In the genomic region with DNA sequence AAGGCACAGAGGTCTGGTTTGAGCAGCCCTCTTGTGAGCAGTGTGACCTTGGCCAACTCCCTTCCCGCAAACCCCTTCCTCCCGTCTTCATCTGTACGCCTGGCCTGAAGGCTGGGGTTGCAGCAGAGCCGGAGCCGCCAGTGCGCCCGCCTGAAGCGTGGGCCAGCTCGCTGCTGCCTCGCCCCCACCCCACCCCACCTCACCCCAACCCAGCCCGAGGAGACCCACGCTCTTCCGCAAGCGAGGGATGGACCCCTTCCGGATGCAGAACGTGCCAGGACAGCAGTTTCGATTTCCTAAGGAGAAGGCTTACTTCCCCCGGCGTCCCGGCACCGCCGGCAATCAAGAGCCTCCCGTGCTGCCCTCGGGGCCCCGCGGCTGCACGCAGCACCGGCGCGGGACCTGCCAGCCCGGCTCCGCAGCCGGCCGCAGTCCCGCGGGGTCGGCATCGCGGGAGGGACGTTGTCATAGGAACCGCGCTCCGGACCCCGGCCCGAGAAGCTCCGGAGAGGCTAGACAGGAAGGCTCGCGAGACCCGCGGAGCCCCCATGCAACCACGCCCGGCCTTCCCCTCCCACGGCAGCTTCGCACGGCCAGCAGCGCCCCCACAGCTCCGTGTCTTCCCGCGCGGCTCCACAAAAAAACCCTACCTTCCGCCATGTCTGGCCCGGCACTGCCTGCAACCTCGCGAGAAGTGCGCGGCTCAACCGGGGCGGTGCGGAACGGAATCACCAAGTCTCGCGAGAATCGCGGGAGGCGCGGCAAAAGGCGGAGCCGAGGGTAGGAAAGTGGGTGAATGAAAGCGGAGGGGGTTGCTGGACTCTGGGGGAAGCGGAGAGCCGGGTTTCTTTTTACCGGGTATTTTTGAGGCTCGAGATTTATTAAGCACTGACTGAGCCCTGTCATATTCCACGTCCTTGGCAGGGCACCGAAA, we compare ENCODE assay signal across 1 cellular context.
TF ChIP-seq lines count a peak whose summit lies in the region.

A gene with protein sequence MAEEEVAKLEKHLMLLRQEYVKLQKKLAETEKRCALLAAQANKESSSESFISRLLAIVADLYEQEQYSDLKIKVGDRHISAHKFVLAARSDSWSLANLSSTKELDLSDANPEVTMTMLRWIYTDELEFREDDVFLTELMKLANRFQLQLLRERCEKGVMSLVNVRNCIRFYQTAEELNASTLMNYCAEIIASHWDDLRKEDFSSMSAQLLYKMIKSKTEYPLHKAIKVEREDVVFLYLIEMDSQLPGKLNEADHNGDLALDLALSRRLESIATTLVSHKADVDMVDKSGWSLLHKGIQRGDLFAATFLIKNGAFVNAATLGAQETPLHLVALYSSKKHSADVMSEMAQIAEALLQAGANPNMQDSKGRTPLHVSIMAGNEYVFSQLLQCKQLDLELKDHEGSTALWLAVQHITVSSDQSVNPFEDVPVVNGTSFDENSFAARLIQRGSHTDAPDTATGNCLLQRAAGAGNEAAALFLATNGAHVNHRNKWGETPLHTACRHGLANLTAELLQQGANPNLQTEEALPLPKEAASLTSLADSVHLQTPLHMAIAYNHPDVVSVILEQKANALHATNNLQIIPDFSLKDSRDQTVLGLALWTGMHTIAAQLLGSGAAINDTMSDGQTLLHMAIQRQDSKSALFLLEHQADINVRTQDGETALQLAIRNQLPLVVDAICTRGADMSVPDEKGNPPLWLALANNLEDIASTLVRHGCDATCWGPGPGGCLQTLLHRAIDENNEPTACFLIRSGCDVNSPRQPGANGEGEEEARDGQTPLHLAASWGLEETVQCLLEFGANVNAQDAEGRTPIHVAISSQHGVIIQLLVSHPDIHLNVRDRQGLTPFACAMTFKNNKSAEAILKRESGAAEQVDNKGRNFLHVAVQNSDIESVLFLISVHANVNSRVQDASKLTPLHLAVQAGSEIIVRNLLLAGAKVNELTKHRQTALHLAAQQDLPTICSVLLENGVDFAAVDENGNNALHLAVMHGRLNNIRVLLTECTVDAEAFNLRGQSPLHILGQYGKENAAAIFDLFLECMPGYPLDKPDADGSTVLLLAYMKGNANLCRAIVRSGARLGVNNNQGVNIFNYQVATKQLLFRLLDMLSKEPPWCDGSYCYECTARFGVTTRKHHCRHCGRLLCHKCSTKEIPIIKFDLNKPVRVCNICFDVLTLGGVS (minus strand): TSS at position 698 of the 934 bp plus-strand sequence. CDS start 38 bp downstream, at position 660.

TF ChIP-seq in HEK293, 187 proteins besides CTCF, POLR2A, EP300 and RAD21 (continued from another document):
- TF ChIP-seq, protein P1, sequence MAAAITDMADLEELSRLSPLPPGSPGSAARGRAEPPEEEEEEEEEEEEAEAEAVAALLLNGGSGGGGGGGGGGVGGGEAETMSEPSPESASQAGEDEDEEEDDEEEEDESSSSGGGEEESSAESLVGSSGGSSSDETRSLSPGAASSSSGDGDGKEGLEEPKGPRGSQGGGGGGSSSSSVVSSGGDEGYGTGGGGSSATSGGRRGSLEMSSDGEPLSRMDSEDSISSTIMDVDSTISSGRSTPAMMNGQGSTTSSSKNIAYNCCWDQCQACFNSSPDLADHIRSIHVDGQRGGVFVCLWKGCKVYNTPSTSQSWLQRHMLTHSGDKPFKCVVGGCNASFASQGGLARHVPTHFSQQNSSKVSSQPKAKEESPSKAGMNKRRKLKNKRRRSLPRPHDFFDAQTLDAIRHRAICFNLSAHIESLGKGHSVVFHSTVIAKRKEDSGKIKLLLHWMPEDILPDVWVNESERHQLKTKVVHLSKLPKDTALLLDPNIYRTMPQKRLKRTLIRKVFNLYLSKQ (tag by site-specific recombination; IDR thresholded peaks at IDR 0.05; ENCODE audit: borderline replicate concordance): no peak
- no peak for TF ChIP-seq ZNF529 (tag by site-specific recombination; IDR thresholded peaks at IDR 0.05; ENCODE audit: insufficient replicate concordance)
- TF ChIP-seq OSR2 (tag by site-specific recombination; IDR thresholded peaks at IDR 0.05): no peak
- TF ChIP-seq ZNF48 (tag by site-specific recombination; IDR thresholded peaks at IDR 0.05): no peak
- TF ChIP-seq ZNF792 (tag by site-specific recombination; IDR thresholded peaks at IDR 0.05): no peak
- TF ChIP-seq ZIC2 (tag by site-specific recombination; IDR thresholded peaks at IDR 0.05): no peak; the same call in 1 of the 2 replicates
- TF ChIP-seq ZNF341 (tag by site-specific recombination; IDR thresholded peaks at IDR 0.05; ENCODE audit: low read depth): peak; percentile 98
- TF ChIP-seq ZNF155 (tag by site-specific recombination; IDR thresholded peaks at IDR 0.05): no peak
- TF ChIP-seq ZNF626 (tag by site-specific recombination; IDR thresholded peaks at IDR 0.05): no peak
- TF ChIP-seq, protein P2, sequence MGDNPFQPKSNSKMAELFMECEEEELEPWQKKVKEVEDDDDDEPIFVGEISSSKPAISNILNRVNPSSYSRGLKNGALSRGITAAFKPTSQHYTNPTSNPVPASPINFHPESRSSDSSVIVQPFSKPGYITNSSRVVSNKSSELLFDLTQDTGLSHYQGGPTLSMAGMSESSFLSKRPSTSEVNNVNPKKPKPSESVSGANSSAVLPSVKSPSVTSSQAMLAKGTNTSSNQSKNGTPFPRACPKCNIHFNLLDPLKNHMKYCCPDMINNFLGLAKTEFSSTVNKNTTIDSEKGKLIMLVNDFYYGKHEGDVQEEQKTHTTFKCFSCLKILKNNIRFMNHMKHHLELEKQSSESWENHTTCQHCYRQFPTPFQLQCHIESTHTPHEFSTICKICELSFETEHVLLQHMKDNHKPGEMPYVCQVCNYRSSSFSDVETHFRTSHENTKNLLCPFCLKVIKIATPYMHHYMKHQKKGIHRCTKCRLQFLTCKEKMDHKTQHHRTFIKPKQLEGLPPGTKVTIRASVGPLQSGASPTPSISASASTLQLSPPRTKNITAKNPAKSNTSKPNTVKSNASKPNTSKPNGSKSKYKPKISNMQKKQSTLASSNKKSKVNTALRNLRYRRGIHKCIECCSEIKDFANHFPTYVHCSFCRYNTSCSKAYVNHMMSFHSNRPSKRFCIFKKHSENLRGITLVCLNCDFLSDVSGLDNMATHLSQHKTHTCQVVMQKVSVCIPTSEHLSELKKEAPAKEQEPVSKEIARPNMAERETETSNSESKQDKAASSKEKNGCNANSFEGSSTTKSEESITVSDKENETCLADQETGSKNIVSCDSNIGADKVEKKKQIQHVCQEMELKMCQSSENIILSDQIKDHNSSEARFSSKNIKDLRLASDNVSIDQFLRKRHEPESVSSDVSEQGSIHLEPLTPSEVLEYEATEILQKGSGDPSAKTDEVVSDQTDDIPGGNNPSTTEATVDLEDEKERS (tag by site-specific recombination; IDR thresholded peaks at IDR 0.05): no peak
- no peak for TF ChIP-seq OVOL3 (tag by site-specific recombination; IDR thresholded peaks at IDR 0.05)
- no peak for TF ChIP-seq ZNF423 (tag by site-specific recombination; IDR thresholded peaks at IDR 0.05)
- no peak for TF ChIP-seq ZNF830 (tag by site-specific recombination; IDR thresholded peaks at IDR 0.05; ENCODE audit: low read depth)
- TF ChIP-seq IKZF3 (tag by site-specific recombination; IDR thresholded peaks at IDR 0.05): no peak
- TF ChIP-seq, protein P3, sequence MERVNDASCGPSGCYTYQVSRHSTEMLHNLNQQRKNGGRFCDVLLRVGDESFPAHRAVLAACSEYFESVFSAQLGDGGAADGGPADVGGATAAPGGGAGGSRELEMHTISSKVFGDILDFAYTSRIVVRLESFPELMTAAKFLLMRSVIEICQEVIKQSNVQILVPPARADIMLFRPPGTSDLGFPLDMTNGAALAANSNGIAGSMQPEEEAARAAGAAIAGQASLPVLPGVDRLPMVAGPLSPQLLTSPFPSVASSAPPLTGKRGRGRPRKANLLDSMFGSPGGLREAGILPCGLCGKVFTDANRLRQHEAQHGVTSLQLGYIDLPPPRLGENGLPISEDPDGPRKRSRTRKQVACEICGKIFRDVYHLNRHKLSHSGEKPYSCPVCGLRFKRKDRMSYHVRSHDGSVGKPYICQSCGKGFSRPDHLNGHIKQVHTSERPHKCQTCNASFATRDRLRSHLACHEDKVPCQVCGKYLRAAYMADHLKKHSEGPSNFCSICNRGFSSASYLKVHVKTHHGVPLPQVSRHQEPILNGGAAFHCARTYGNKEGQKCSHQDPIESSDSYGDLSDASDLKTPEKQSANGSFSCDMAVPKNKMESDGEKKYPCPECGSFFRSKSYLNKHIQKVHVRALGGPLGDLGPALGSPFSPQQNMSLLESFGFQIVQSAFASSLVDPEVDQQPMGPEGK (tag by site-specific recombination; IDR thresholded peaks at IDR 0.05): peak; percentile 78
- peak; percentile 80 for TF ChIP-seq KLF9 (tag by site-specific recombination; IDR thresholded peaks at IDR 0.05; ENCODE audit: low read depth)
- TF ChIP-seq ZNF157 (tag by site-specific recombination; IDR thresholded peaks at IDR 0.05): no peak
- no peak for TF ChIP-seq ZBTB48 (tag by site-specific recombination; IDR thresholded peaks at IDR 0.05)
- TF ChIP-seq, protein P4, sequence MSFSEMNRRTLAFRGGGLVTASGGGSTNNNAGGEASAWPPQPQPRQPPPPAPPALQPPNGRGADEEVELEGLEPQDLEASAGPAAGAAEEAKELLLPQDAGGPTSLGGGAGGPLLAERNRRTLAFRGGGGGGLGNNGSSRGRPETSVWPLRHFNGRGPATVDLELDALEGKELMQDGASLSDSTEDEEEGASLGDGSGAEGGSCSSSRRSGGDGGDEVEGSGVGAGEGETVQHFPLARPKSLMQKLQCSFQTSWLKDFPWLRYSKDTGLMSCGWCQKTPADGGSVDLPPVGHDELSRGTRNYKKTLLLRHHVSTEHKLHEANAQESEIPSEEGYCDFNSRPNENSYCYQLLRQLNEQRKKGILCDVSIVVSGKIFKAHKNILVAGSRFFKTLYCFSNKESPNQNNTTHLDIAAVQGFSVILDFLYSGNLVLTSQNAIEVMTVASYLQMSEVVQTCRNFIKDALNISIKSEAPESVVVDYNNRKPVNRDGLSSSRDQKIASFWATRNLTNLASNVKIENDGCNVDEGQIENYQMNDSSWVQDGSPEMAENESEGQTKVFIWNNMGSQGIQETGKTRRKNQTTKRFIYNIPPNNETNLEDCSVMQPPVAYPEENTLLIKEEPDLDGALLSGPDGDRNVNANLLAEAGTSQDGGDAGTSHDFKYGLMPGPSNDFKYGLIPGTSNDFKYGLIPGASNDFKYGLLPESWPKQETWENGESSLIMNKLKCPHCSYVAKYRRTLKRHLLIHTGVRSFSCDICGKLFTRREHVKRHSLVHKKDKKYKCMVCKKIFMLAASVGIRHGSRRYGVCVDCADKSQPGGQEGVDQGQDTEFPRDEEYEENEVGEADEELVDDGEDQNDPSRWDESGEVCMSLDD (tag by site-specific recombination; IDR thresholded peaks at IDR 0.05): no peak; the same call in 1 of the 2 replicates
- TF ChIP-seq, protein P5, sequence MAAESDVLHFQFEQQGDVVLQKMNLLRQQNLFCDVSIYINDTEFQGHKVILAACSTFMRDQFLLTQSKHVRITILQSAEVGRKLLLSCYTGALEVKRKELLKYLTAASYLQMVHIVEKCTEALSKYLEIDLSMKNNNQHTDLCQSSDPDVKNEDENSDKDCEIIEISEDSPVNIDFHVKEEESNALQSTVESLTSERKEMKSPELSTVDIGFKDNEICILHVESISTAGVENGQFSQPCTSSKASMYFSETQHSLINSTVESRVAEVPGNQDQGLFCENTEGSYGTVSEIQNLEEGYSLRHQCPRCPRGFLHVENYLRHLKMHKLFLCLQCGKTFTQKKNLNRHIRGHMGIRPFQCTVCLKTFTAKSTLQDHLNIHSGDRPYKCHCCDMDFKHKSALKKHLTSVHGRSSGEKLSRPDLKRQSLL (tag by site-specific recombination; IDR thresholded peaks at IDR 0.05): no peak
- TF ChIP-seq, protein P6, sequence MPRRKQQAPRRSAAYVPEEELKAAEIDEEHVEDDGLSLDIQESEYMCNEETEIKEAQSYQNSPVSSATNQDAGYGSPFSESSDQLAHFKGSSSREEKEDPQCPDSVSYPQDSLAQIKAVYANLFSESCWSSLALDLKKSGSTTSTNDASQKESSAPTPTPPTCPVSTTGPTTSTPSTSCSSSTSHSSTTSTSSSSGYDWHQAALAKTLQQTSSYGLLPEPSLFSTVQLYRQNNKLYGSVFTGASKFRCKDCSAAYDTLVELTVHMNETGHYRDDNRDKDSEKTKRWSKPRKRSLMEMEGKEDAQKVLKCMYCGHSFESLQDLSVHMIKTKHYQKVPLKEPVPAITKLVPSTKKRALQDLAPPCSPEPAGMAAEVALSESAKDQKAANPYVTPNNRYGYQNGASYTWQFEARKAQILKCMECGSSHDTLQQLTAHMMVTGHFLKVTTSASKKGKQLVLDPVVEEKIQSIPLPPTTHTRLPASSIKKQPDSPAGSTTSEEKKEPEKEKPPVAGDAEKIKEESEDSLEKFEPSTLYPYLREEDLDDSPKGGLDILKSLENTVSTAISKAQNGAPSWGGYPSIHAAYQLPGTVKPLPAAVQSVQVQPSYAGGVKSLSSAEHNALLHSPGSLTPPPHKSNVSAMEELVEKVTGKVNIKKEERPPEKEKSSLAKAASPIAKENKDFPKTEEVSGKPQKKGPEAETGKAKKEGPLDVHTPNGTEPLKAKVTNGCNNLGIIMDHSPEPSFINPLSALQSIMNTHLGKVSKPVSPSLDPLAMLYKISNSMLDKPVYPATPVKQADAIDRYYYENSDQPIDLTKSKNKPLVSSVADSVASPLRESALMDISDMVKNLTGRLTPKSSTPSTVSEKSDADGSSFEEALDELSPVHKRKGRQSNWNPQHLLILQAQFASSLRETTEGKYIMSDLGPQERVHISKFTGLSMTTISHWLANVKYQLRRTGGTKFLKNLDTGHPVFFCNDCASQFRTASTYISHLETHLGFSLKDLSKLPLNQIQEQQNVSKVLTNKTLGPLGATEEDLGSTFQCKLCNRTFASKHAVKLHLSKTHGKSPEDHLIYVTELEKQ (tag by site-specific recombination; IDR thresholded peaks at IDR 0.05; ENCODE audit: borderline replicate concordance): no peak
- TF ChIP-seq ZNF624 (tag by site-specific recombination; IDR thresholded peaks at IDR 0.05): no peak
- TF ChIP-seq, protein P7, sequence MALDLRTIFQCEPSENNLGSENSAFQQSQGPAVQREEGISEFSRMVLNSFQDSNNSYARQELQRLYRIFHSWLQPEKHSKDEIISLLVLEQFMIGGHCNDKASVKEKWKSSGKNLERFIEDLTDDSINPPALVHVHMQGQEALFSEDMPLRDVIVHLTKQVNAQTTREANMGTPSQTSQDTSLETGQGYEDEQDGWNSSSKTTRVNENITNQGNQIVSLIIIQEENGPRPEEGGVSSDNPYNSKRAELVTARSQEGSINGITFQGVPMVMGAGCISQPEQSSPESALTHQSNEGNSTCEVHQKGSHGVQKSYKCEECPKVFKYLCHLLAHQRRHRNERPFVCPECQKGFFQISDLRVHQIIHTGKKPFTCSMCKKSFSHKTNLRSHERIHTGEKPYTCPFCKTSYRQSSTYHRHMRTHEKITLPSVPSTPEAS (tag by site-specific recombination; IDR thresholded peaks at IDR 0.05): no peak
- no peak for TF ChIP-seq ZNF530 (tag by site-specific recombination; IDR thresholded peaks at IDR 0.05; ENCODE audit: low read depth)
- no peak for TF ChIP-seq GLI4 (tag by site-specific recombination; IDR thresholded peaks at IDR 0.05)
- peak; percentile 32; the same call in 1 of the 2 replicates for TF ChIP-seq ZNF843 (tag by site-specific recombination; IDR thresholded peaks at IDR 0.05)
- TF ChIP-seq ZNF600 (tag by site-specific recombination; IDR thresholded peaks at IDR 0.05): peak; percentile 38; the same call in 1 of the 2 replicates
- TF ChIP-seq BCL11B (tag by site-specific recombination; IDR thresholded peaks at IDR 0.05; ENCODE audit: low read depth): no peak
